28 cellular contexts compared by ENCODE assay signal in genomic region chr16:5062051-5062450, GRCh38. TPM values are rescaled to one million over a fixed set of nuclear protein-coding genes. Genes with fewer than 3 reads are reported as not detected.
DNase-seq lines count a peak whose midpoint lies in the region; ATAC-seq, FAIRE-seq and TF ChIP-seq lines count a peak whose summit lies in the region.
"Had no signal": no experiment of that assay in that cellular context is flagged by ENCODE, and none has a peak within 500 bp of the region (broad histone marks: within the 10 kb centered on the region; RNA-seq: fewer than 3 reads in every experiment).

No MANE protein-coding gene starts in this region.

- H3K27ac ChIP-seq in smooth muscle cell (ENCODE audit: low read depth): no peak overlapping the region
- H3K27ac ChIP-seq: breast epithelium, epithelial cell of prostate, psoas muscle had no signal

- H4K20me1 ChIP-seq in smooth muscle cell (ENCODE audit: low read depth): no peaks in the 10 kb centered on the region

- no peak overlapping the region for H3K9ac ChIP-seq in smooth muscle cell (ENCODE audit: low read depth)

- peaks cover 19% of the 10 kb centered on the region for H3K4me1 Mint-ChIP-seq in stimulated activated memory B cell treated with anti-CD40 and anti-IgM and Interleukin-4, amounts not matched to agents 10 μg/mL and 1 μg/mL and 100 μg/mL, for 72 hours

- DNase-seq in GM12892 (ENCODE audit: insufficient read length) (peak; percentile 62), smooth muscle cell (lab: John Stamatoyannopoulos, UW; ENCODE audit: unreplicated experiment) (no peak), dermis blood vessel endothelial cell (no peak), NCI-H2171 (lab: John Stamatoyannopoulos, UW) (no peak)
- DNase-seq: activated CD4-positive, alpha-beta T cell treated with anti-CD3 and anti-CD28 coated beads, Interleukin-2, amount 50 U/mL, for 4 hours; activated CD4-positive, CD25-positive, alpha-beta regulatory T cell; activated naive CD4-positive, alpha-beta T cell treated with anti-CD3 and anti-CD28 coated beads, Interleukin-2, amount 50 U/mL, for 16 hours; amygdala; C1 segment of cervical spinal cord; DMS79 treated with DMSO at 0.1 percent for 48 hours; effector CD8-positive, alpha-beta T cell; HCEC 1CT; KBM-7; MG63; naive thymus-derived CD8-positive, alpha-beta T cell; NCI-H446; NCI-H774; nucleus accumbens; psoas muscle; T-helper 1 cell had no signal

- WGBS in smooth muscle cell (ENCODE audit: low lambda C conversion rate): 88% methylated on average over 11 of the region's 11 CpGs

- no peaks in the 10 kb centered on the region for H3F3A ChIP-seq in smooth muscle cell (ENCODE audit: low read depth)

- peaks cover 9% of the 10 kb centered on the region for H3K4me1 ChIP-seq in smooth muscle cell (ENCODE audit: low read depth)
- H3K4me1 ChIP-seq: breast epithelium, psoas muscle had no signal

- H3K36me3 Mint-ChIP-seq in stimulated activated memory B cell treated with anti-CD40 and anti-IgM and Interleukin-4, amounts not matched to agents 10 μg/mL and 1 μg/mL and 100 μg/mL, for 72 hours: no peaks in the 10 kb centered on the region
- H3K36me3 Mint-ChIP-seq: naive thymus-derived CD8-positive, alpha-beta T cell; type B pancreatic cell had no signal

- H2AFZ ChIP-seq in smooth muscle cell (ENCODE audit: low read depth): no peak overlapping the region

- H3K27ac Mint-ChIP-seq in stimulated activated memory B cell treated with anti-CD40 and anti-IgM and Interleukin-4, amounts not matched to agents 10 μg/mL and 1 μg/mL and 100 μg/mL, for 72 hours: peak overlapping the region; percentile 15
- H3K27ac Mint-ChIP-seq: naive thymus-derived CD8-positive, alpha-beta T cell; type B pancreatic cell had no signal

- H3K36me3 ChIP-seq in smooth muscle cell (ENCODE audit: low read depth): no peaks in the 10 kb centered on the region
- H3K36me3 ChIP-seq: breast epithelium, MG63 had no signal

- peak overlapping the region; percentile 13 for H3K4me3 Mint-ChIP-seq in stimulated activated memory B cell treated with anti-CD40 and anti-IgM and Interleukin-4, amounts not matched to agents 10 μg/mL and 1 μg/mL and 100 μg/mL, for 72 hours
- H3K4me3 Mint-ChIP-seq: naive thymus-derived CD8-positive, alpha-beta T cell; type B pancreatic cell had no signal

- no peak for TF ChIP-seq POLR2A in GM12892 (IDR thresholded peaks at IDR 0.05; ENCODE audit: low read depth, low read length)

- peak; percentile 42 for FAIRE-seq in GM12892 (lab: Jason Lieb, UNC)
- FAIRE-seq: keratinocyte had no signal

- no peak overlapping the region for H3K4me3 ChIP-seq in smooth muscle cell
- H3K4me3 ChIP-seq: breast epithelium, MG63, psoas muscle had no signal

- H3K27me3 Mint-ChIP-seq in stimulated activated memory B cell treated with anti-CD40 and anti-IgM and Interleukin-4, amounts not matched to agents 10 μg/mL and 1 μg/mL and 100 μg/mL, for 72 hours: peaks cover 59% of the 10 kb centered on the region

- no peaks in the 10 kb centered on the region for H3K79me2 ChIP-seq in smooth muscle cell (ENCODE audit: low read depth)

- no peak for TF ChIP-seq CTCF in smooth muscle cell (IDR thresholded peaks at IDR 0.05; ENCODE audit: borderline replicate concordance, insufficient read depth, poor library complexity, severe bottlenecking)

- H3K9me3 Mint-ChIP-seq in stimulated activated memory B cell treated with anti-CD40 and anti-IgM and Interleukin-4, amounts not matched to agents 10 μg/mL and 1 μg/mL and 100 μg/mL, for 72 hours: no peaks in the 10 kb centered on the region
- H3K9me3 Mint-ChIP-seq: naive thymus-derived CD8-positive, alpha-beta T cell; type B pancreatic cell had no signal

- no peaks in the 10 kb centered on the region for H3K27me3 ChIP-seq in smooth muscle cell (ENCODE audit: low read depth)
- H3K27me3 ChIP-seq: breast epithelium had no signal

- no peak overlapping the region for H3K4me2 ChIP-seq in smooth muscle cell

- no peaks in the 10 kb centered on the region for H3K9me3 ChIP-seq in smooth muscle cell (replicated peaks; ENCODE audit: low read depth)
- H3K9me3 ChIP-seq: breast epithelium, MG63, psoas muscle had no signal

- ATAC-seq in GM21529 (IDR thresholded peaks at IDR 0.05; ENCODE audit: unreplicated experiment): peak; percentile 83
- peak; percentile 78 for ATAC-seq in HG03442 (IDR thresholded peaks at IDR 0.05; ENCODE audit: unreplicated experiment)
- ATAC-seq in stimulated activated memory B cell treated with anti-CD40 and anti-IgM and Interleukin-4, amounts not matched to agents 10 μg/mL and 1 μg/mL and 100 μg/mL, for 72 hours: peak; percentile 94
- ATAC-seq: naive thymus-derived CD8-positive, alpha-beta T cell; psoas muscle had no signal

RNA-seq across cellular contexts. Expression of gene C16orf89, which starts 3.7 kb away (rescaled TPM):
- 0.23 TPM for polyA plus RNA-seq in GM12892 (2012; ENCODE audit: missing spikeins)
- not detected in 2 replicates for total RNA-seq in smooth muscle cell
- not detected in 2 replicates for polyA plus RNA-seq in smooth muscle cell
- not detected in 2 replicates for total RNA-seq in dermis blood vessel endothelial cell
- total RNA-seq: naive thymus-derived CD8-positive, alpha-beta T cell; RPMI7951 had no signal
- polyA plus RNA-seq: keratinocyte; naive thymus-derived CD8-positive, alpha-beta T cell had no signal

RNA-seq across cellular contexts. Expression of gene ALG1, which starts 9.6 kb away (rescaled TPM):
- 8.6 TPM for polyA plus RNA-seq in GM12892 (2012; ENCODE audit: missing spikeins)
- 22.2 and 22.6 TPM in 2 replicates for total RNA-seq in smooth muscle cell
- polyA plus RNA-seq in smooth muscle cell: 30.4 and 32.9 TPM in 2 replicates
- total RNA-seq in dermis blood vessel endothelial cell: 30.4 and 36.4 TPM in 2 replicates

RNA-seq across cellular contexts. Expression of gene NAGPA, which starts 28.3 kb away (rescaled TPM):
- polyA plus RNA-seq in GM12892 (2012; ENCODE audit: missing spikeins): 4.3 TPM
- total RNA-seq in smooth muscle cell (3.8 and 4.2 TPM in 2 replicates), dermis blood vessel endothelial cell (34.8 and 35.9 TPM in 2 replicates)
- polyA plus RNA-seq in smooth muscle cell: 5.4 and 10.0 TPM in 2 replicates

RNA-seq across cellular contexts. Expression of gene EEF2KMT, which starts 35.5 kb away (rescaled TPM):
- polyA plus RNA-seq in GM12892 (2012; ENCODE audit: missing spikeins): 7.6 TPM
- total RNA-seq in smooth muscle cell (2.9 and 6.2 TPM in 2 replicates), dermis blood vessel endothelial cell (10.4 and 13.3 TPM in 2 replicates)
- 9.9 and 15.0 TPM in 2 replicates for polyA plus RNA-seq in smooth muscle cell
